ENCODE assay signal across 8 cellular contexts in genomic region chrX:119729408-119730201, GRCh38. TPM values are rescaled to one million over a fixed set of nuclear protein-coding genes. Genes with fewer than 3 reads are reported as not detected.
A peak's percentile ranks its signal among the peaks of the same experiment; 100 is the strongest.
DNase-seq lines count a peak whose midpoint lies in the region; ATAC-seq and TF ChIP-seq lines count a peak whose summit lies in the region.

No MANE protein-coding gene starts in this region.

- no peaks in the 10 kb centered on the region for H3K9me2 ChIP-seq in DOHH2 (replicated peaks; ENCODE audit: control insufficient read depth, low read length)

- H3F3A ChIP-seq in DOHH2 (ENCODE audit: control insufficient read depth, insufficient read depth), result no peaks in the 10 kb centered on the region

- H3K4me1 ChIP-seq in DOHH2 (ENCODE audit: control insufficient read depth, low read length) (peaks cover 7% of the 10 kb centered on the region), upper lobe of right lung (no peaks in the 10 kb centered on the region)

- H4K20me1 ChIP-seq in DOHH2 (ENCODE audit: control insufficient read depth, insufficient read depth, low read depth, low read length), result no peaks in the 10 kb centered on the region

- H3K27ac ChIP-seq in DOHH2 (ENCODE audit: low read depth, low read length) (no peak overlapping the region), upper lobe of right lung (no peak overlapping the region)

- no peak overlapping the region for H3K27ac Mint-ChIP-seq in osteocyte (ENCODE audit: unreplicated experiment)

- H3K9me3 ChIP-seq in DOHH2 (ENCODE audit: control insufficient read depth, insufficient read depth, low read length) (no peaks in the 10 kb centered on the region), upper lobe of right lung (no peaks in the 10 kb centered on the region)

- peaks cover 4% of the 10 kb centered on the region for H3K9me3 Mint-ChIP-seq in osteocyte (ENCODE audit: unreplicated experiment)

- TF ChIP-seq CTCF in DOHH2 (IDR thresholded peaks at IDR 0.05; ENCODE audit: low read depth, low read length, poor library complexity, severe bottlenecking) (peak; percentile 49), HFF-Myc (IDR thresholded peaks at IDR 0.05; ENCODE audit: low read depth, low read length, missing control alignments) (peak; percentile 58), fibroblast of mammary gland (conservative IDR thresholded peaks at IDR 0.05; ENCODE audit: control insufficient read depth, insufficient read depth, low read depth, low read length) (peak; percentile 62), osteocyte (IDR thresholded peaks at IDR 0.05) (peak; percentile 70), upper lobe of right lung (IDR thresholded peaks at IDR 0.05) (peak; percentile 60)

- 0 out of 2 replicates have a peak overlapping the region, but pooled peaks have one; percentile 37 for H3K4me3 ChIP-seq in DOHH2 (ENCODE audit: low read length)
- H3K4me3 ChIP-seq in HFF-Myc (replicated peaks; ENCODE audit: low read depth, low read length), result no peak overlapping the region
- no peak overlapping the region for H3K4me3 ChIP-seq in fibroblast of mammary gland (ENCODE audit: control insufficient read depth, low read depth, low read length)
- no peak overlapping the region for H3K4me3 ChIP-seq in upper lobe of right lung

- peaks cover under 1% of the 10 kb centered on the region for H3K4me1 Mint-ChIP-seq in osteocyte (ENCODE audit: unreplicated experiment)

- peaks cover 3% of the 10 kb centered on the region for H3K27me3 Mint-ChIP-seq in osteocyte (ENCODE audit: unreplicated experiment)

- no peaks in the 10 kb centered on the region for H3K79me2 ChIP-seq in DOHH2 (ENCODE audit: control insufficient read depth, low read length)

- H3K36me3 ChIP-seq in DOHH2 (ENCODE audit: control insufficient read depth, low read length) (no peaks in the 10 kb centered on the region), upper lobe of right lung (no peaks in the 10 kb centered on the region)

- ATAC-seq in upper lobe of right lung (peak; percentile 75), HG03139 (IDR thresholded peaks at IDR 0.05; ENCODE audit: unreplicated experiment) (no peak)

- peak overlapping the region; percentile 54 for H3K4me2 ChIP-seq in DOHH2 (ENCODE audit: low read length)

- H3K27me3 ChIP-seq in DOHH2 (ENCODE audit: control insufficient read depth, low read length) (no peaks in the 10 kb centered on the region), upper lobe of right lung (no peaks in the 10 kb centered on the region)

- no peaks in the 10 kb centered on the region for H3K36me3 Mint-ChIP-seq in osteocyte (ENCODE audit: unreplicated experiment)

- DNase-seq in HFF-Myc (ENCODE audit: extremely low read depth, low read depth), result no peak
- DNase-seq in NOMO-1 treated with DMSO at 0.1 percent for 48 hours (lab: John Stamatoyannopoulos, UW; ENCODE audit: unreplicated experiment), result peak; percentile 86
- DNase-seq in activated T-cell treated with anti-CD3 and anti-CD28 coated beads for 24 hours (ENCODE audit: low read depth), result peak; percentile 36
- DNase-seq in fibroblast of mammary gland (ENCODE audit: low read depth), result peak; percentile 77
- no peak for DNase-seq in osteocyte (ENCODE audit: extremely low spot score, unreplicated experiment)
- DNase-seq in upper lobe of right lung, result peak; percentile 64

- intact Hi-C loops in upper lobe of right lung (cut with DNase I), result no loop called here

- no peak overlapping the region for H3K4me3 Mint-ChIP-seq in osteocyte (ENCODE audit: unreplicated experiment)

RNA-seq across cellular contexts. Expression of gene SOWAHD, which starts 28.8 kb away (rescaled TPM):
- total RNA-seq in osteocyte (1.1 and 1.5 TPM in 2 replicates), upper lobe of right lung (4.0 TPM)

RNA-seq across cellular contexts. Expression of gene SEPTIN6, which starts 36.6 kb away (rescaled TPM):
- total RNA-seq in osteocyte (53.8 and 56.2 TPM in 2 replicates), upper lobe of right lung (20.9 TPM)

Comparison
In these comparisons a context has a peak if more than half of its experiments do, and no peak if none do; other contexts are left out.
1. DNase-seq: peak in NOMO-1 treated with DMSO at 0.1 percent for 48 hours (single experiment), activated T-cell treated with anti-CD3 and anti-CD28 coated beads for 24 hours (single experiment), fibroblast of mammary gland (single experiment) and upper lobe of right lung (single experiment); none in HFF-Myc (single experiment) and osteocyte (single experiment).
2. Peak in every context shown above with its lines, with median percentiles within 50 percentile points of each other: CTCF ChIP-seq.